Comparison of ENCODE assay signal across 14 cellular contexts in genomic region chr4:168784786-168785461, GRCh38.
DNase-seq lines count a peak whose midpoint lies in the region; ATAC-seq, FAIRE-seq and TF ChIP-seq lines count a peak whose summit lies in the region.
"Had no signal": no experiment of that assay in that cellular context is flagged by ENCODE, and none has a peak within 500 bp of the region (broad histone marks: within the 10 kb centered on the region; RNA-seq: fewer than 3 reads in every experiment).

No MANE protein-coding gene starts in this region.

- H3K4me1 ChIP-seq in PC-3 (ENCODE audit: insufficient read depth, low read length) (no peaks in the 10 kb centered on the region), mucosa of descending colon (ENCODE audit: low read depth) (peaks cover 6% of the 10 kb centered on the region)
- H3K4me1 ChIP-seq: sigmoid colon had no signal

- peak; percentile 10 for DNase-seq in PC-3
- peak; percentile 60 for DNase-seq in epithelial cell of esophagus (ENCODE audit: low read depth)
- DNase-seq in mucosa of descending colon = no peak
- DNase-seq in urothelium cell line (ENCODE audit: low spot score) = peak; percentile 70
- no peak for DNase-seq in HTR-8/SVneo (ENCODE audit: insufficient read length, low spot score)
- DNase-seq in WERI-Rb-1 = no peak
- no peak for DNase-seq in SHP77 (lab: John Stamatoyannopoulos, UW)
- DNase-seq: activated CD4-positive, CD25-positive, alpha-beta regulatory T cell treated with anti-CD3 and anti-CD28 coated beads, Interleukin-2, amount 50 U/mL, for 72 hours; activated T-cell treated with anti-CD3 and anti-CD28 coated beads, Interleukin-2, amount 50 U/mL, for 1 hour; CD4-positive, alpha-beta T cell; GDM1; NCI-H2171 treated with DMSO at 0.1 percent for 48 hours; sigmoid colon had no signal

- H3F3A ChIP-seq in PC-3 (ENCODE audit: low read length, unreplicated experiment) = no peaks in the 10 kb centered on the region

- no peaks in the 10 kb centered on the region for H3K79me2 ChIP-seq in PC-3 (ENCODE audit: low read length)

- no peaks in the 10 kb centered on the region for H4K20me1 ChIP-seq in PC-3 (ENCODE audit: low read length)

- H3K27me3 ChIP-seq in PC-3 (ENCODE audit: low read length) (no peaks in the 10 kb centered on the region), WERI-Rb-1 (ENCODE audit: insufficient read depth, low read depth, severe bottlenecking) (no peaks in the 10 kb centered on the region)
- H3K27me3 ChIP-seq: sigmoid colon had no signal

- TF ChIP-seq CTCF in PC-3 (conservative IDR thresholded peaks at IDR 0.05; ENCODE audit: low read depth, low read length) (no peak), epithelial cell of esophagus (IDR thresholded peaks at IDR 0.05; ENCODE audit: insufficient read depth, low read depth, low read length, missing control alignments) (no peak), mucosa of descending colon (IDR thresholded peaks at IDR 0.05) (no peak), WERI-Rb-1 (IDR thresholded peaks at IDR 0.05; ENCODE audit: low read depth, low read length) (no peak)

- intact Hi-C loops in PC-3 (cut with micrococcal nuclease) = no loop called here
- intact Hi-C loops in mucosa of descending colon (cut with DNase I, micrococcal nuclease) = no loop called here

- H3K4me2 ChIP-seq in PC-3 (ENCODE audit: low read length) = no peak overlapping the region

- FAIRE-seq in urothelium cell line (lab: Jason Lieb, UNC) (no peak), HTR-8/SVneo (lab: Jason Lieb, UNC) (no peak)

- POLR2A ChIA-PET in PC-3 (lab: Charles Lee; ENCODE audit: unreplicated experiment) = interaction anchor here (0.6 kb wide), 1 partner anchor 819 kb away, joined by 17 read pairs; no protein-coding TSS in a partner anchor

- H2AFZ ChIP-seq in PC-3 (ENCODE audit: low read length) = no peak overlapping the region

- CTCF ChIA-PET in PC-3 (lab: Charles Lee) = no interaction called here

- H3K27ac ChIP-seq in PC-3 (ENCODE audit: low read length) = no peak overlapping the region
- H3K27ac ChIP-seq in WERI-Rb-1 = no peak overlapping the region
- H3K27ac ChIP-seq: HL-60 had no signal

- H3K36me3 ChIP-seq in PC-3 (ENCODE audit: low read depth, low read length) = no peaks in the 10 kb centered on the region
- no peaks in the 10 kb centered on the region for H3K36me3 ChIP-seq in mucosa of descending colon (ENCODE audit: low read depth)
- no peaks in the 10 kb centered on the region for H3K36me3 ChIP-seq in WERI-Rb-1
- H3K36me3 ChIP-seq: sigmoid colon had no signal

- ATAC-seq in PC-3 (no peak), mucosa of descending colon (peak; percentile 15)

- H3K9me3 ChIP-seq in PC-3 (ENCODE audit: low read length) = no peaks in the 10 kb centered on the region
- no peaks in the 10 kb centered on the region for H3K9me3 ChIP-seq in mucosa of descending colon
- no peaks in the 10 kb centered on the region for H3K9me3 ChIP-seq in WERI-Rb-1 (ENCODE audit: severe bottlenecking)
- H3K9me3 ChIP-seq: sigmoid colon had no signal

- H3K4me3 ChIP-seq in PC-3 (ENCODE audit: low read length) (no peak overlapping the region), epithelial cell of esophagus (ENCODE audit: low read length) (no peak overlapping the region), mucosa of descending colon (no peak overlapping the region), WERI-Rb-1 (ENCODE audit: low read depth, low read length) (no peak overlapping the region)
- H3K4me3 ChIP-seq: sigmoid colon had no signal

- no peak overlapping the region for H3K9ac ChIP-seq in PC-3 (ENCODE audit: low read length)

- no TSS peak for BruUV-seq in PC-3 (replicated peaks; lab: Mats Ljungman, UMichigan)

- H3K9me2 ChIP-seq in PC-3 (replicated peaks; ENCODE audit: low read length) = no peaks in the 10 kb centered on the region

Comparison
In these comparisons a context has a peak if more than half of its experiments do, and no peak if none do; other contexts are left out.
1. DNase-seq: peak in PC-3 (single experiment), epithelial cell of esophagus (single experiment) and urothelium cell line (single experiment); none in mucosa of descending colon (0 of 3), HTR-8/SVneo (single experiment), WERI-Rb-1 (single experiment) and SHP77 (0 of 2).